Comparison of ENCODE assay signal across 15 cellular contexts in the genomic region with DNA sequence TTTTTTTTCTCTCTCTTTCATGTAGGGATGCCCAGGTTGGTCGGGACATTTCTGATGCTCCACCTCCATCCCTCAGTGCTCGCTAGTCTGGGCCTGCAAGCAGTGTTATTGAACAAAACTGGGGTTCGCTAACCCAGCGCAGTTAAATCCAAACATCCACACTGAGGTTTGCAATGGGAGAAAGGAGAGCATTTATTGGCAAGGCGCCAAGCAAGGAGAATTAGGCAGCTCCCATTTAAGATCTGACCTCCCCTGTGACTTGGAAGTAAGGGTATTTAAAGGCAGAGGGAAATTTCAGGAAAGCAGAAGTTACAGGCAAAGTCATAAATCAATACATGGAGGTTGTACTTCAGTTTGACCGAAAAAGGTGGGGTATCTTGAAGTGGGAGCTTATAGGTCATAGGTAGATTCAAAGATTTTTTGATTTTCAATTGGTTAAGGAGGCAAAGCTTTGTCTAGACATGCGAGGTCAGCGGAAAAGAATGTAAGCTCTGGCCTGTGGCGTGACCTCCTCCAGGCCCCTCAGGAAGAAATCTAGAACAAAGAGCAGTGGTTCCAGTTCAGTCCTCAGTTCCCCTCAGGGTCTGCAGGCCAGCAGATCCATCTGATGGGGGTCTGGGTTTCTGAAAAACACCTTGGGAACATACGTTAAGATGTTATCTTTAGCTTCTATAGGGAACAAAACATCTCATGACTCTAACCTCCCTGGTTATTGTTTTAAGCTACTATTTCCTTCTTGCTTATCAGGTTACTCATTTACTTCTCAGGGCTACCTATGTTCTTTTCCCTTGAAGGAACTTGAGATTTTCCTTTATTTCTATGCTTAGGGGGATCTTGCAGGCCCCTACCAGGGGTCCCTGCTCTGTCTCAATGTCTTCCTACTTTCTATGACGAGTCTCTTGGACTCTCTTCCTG.
"Had no signal": no experiment of that assay in that cellular context is flagged by ENCODE, and none has a peak within 500 bp of the region (broad histone marks: within the 10 kb centered on the region; RNA-seq: fewer than 3 reads in every experiment).

No MANE protein-coding gene starts in this region.

- H3K4me3 Mint-ChIP-seq: activated naive CD4-positive, alpha-beta T cell treated with anti-CD3 and anti-CD28 coated beads, Interleukin-2, amount 50 U/mL, for 24 hours; brain; central memory CD8-positive, alpha-beta T cell; memory B cell had no signal

- H3K36me3 ChIP-seq: left ventricle myocardium inferior, neutrophil, upper lobe of left lung had no signal

- DNase-seq: activated CD4-positive, alpha-beta T cell treated with anti-CD3 and anti-CD28 coated beads, Interleukin-2, amount 50 U/mL, for 4 hours; activated CD4-positive, CD25-positive, alpha-beta regulatory T cell treated with anti-CD3 and anti-CD28 coated beads, Interleukin-2, amount 50 U/mL, for 72 hours; activated T-cell treated with anti-CD3 and anti-CD28 coated beads, Interleukin-2, amount 50 U/mL, for 1 hour; effector memory CD4-positive, alpha-beta T cell; left ventricle myocardium inferior; stimulated activated naive CD4-positive, alpha-beta T cell; substantia nigra; upper lobe of left lung had no signal

- H3K27ac ChIP-seq: epithelial cell of prostate, left ventricle myocardium inferior, neutrophil, upper lobe of left lung had no signal

- H3K4me1 ChIP-seq: left ventricle myocardium inferior, upper lobe of left lung had no signal

- H3K36me3 Mint-ChIP-seq: activated naive CD4-positive, alpha-beta T cell treated with anti-CD3 and anti-CD28 coated beads, Interleukin-2, amount 50 U/mL, for 24 hours; brain; memory B cell had no signal

- H3K27ac Mint-ChIP-seq: activated naive CD4-positive, alpha-beta T cell treated with anti-CD3 and anti-CD28 coated beads, Interleukin-2, amount 50 U/mL, for 24 hours; brain; memory B cell had no signal

- H3K4me1 Mint-ChIP-seq: activated naive CD4-positive, alpha-beta T cell treated with anti-CD3 and anti-CD28 coated beads, Interleukin-2, amount 50 U/mL, for 24 hours; central memory CD8-positive, alpha-beta T cell; memory B cell had no signal

- H3K9me3 Mint-ChIP-seq: activated naive CD4-positive, alpha-beta T cell treated with anti-CD3 and anti-CD28 coated beads, Interleukin-2, amount 50 U/mL, for 24 hours; brain; central memory CD8-positive, alpha-beta T cell; memory B cell had no signal

- ATAC-seq: sciatic nerve had no signal

- H3K9me3 ChIP-seq: left ventricle myocardium inferior, neutrophil, upper lobe of left lung had no signal

- H3K27me3 ChIP-seq: neutrophil, upper lobe of left lung had no signal

- H3K4me3 ChIP-seq: left ventricle myocardium inferior, upper lobe of left lung had no signal
